ENCODE assay signal across 7 cellular contexts in genomic region chr18:55664758-55665400, GRCh38.
DNase-seq lines count a peak whose midpoint lies in the region; TF ChIP-seq lines count a peak whose summit lies in the region.
"Not testable (repeated sequence)": the region's sequence is repeated elsewhere in the genome, so short reads cannot be mapped to it uniquely, and the experiment has no call there.

No MANE protein-coding gene starts in this region.

- H3K4ac ChIP-seq in neuronal stem cell (ENCODE audit: low read length), result not testable (repeated sequence)

- H3K79me1 ChIP-seq in neuronal stem cell (ENCODE audit: low read depth, low read length), result not testable (repeated sequence)

- not testable (repeated sequence) for H2BK120ac ChIP-seq in neuronal stem cell (ENCODE audit: low read depth, low read length)

- WGBS in neuronal stem cell (ENCODE audit: extremely low coverage in 2 of 2, insufficient read length in 2 of 2, insufficient replicate concordance in 1 of 2), 2 donors, result no CpG with 5 or more reads among the region's 45 CpGs

- peak; percentile 17 for DNase-seq in DMS53 treated with DMSO at 0.1 percent for 48 hours (lab: John Stamatoyannopoulos, UW; ENCODE audit: unreplicated experiment)
- DNase-seq in NCI-H1105 treated with DMSO at 0.1 percent for 48 hours (lab: John Stamatoyannopoulos, UW), result peak; percentile 73
- DNase-seq in NCI-H510A treated with DMSO at 0.1 percent for 48 hours (lab: John Stamatoyannopoulos, UW), result peak; percentile 71
- peak; percentile 71 for DNase-seq in SK-MEL-5 (ENCODE audit: low read depth, low spot score)
- DNase-seq in fibroblast of villous mesenchyme (ENCODE audit: low read depth), result peak; percentile 63
- not testable (repeated sequence) for DNase-seq in neuronal stem cell (ENCODE audit: low spot score)

- TF ChIP-seq CTCF in fibroblast of villous mesenchyme (IDR thresholded peaks at IDR 0.05; ENCODE audit: insufficient read depth, low read depth, low read length), result not testable (repeated sequence)

- not testable (repeated sequence) for H3K36me3 ChIP-seq in neuronal stem cell (replicated peaks in 1 of 2; ENCODE audit: control insufficient read depth in 2 of 2, insufficient read depth in 2 of 2, low read length in 2 of 2)

- not testable (repeated sequence) for H2AK5ac ChIP-seq in neuronal stem cell (ENCODE audit: low read depth, low read length)

- H2BK12ac ChIP-seq in neuronal stem cell (ENCODE audit: low read length), result not testable (repeated sequence)

- not testable (repeated sequence) for H3K14ac ChIP-seq in neuronal stem cell (ENCODE audit: low read length)

- not testable (repeated sequence) for TF ChIP-seq RAD21 in Ishikawa (IDR thresholded peaks at IDR 0.05; ENCODE audit: low read depth)

- H3K23ac ChIP-seq in neuronal stem cell (ENCODE audit: low read depth, low read length, poor library complexity), result not testable (repeated sequence)

- H3K4me2 ChIP-seq in neuronal stem cell (ENCODE audit: insufficient read depth, low read length, poor library complexity, severe bottlenecking), result not testable (repeated sequence)

- H3K9ac ChIP-seq in neuronal stem cell (ENCODE audit: low read depth, low read length, poor library complexity), result not testable (repeated sequence)

- H2AFZ ChIP-seq in neuronal stem cell (ENCODE audit: low read length), result not testable (repeated sequence)

- not testable (repeated sequence) for H3K27me3 ChIP-seq in neuronal stem cell (ENCODE audit: control insufficient read depth in 3 of 3, insufficient read depth in 3 of 3, low read depth in 1 of 3, low read length in 3 of 3)

- not testable (repeated sequence) for H3K27ac ChIP-seq in neuronal stem cell (replicated peaks; ENCODE audit: low read length)

- H3K4me1 ChIP-seq in neuronal stem cell (ENCODE audit: control insufficient read depth in 2 of 2, insufficient read depth in 1 of 2, low read depth in 1 of 2, low read length in 2 of 2), result not testable (repeated sequence)

- not testable (repeated sequence) for H3K9me3 ChIP-seq in neuronal stem cell (replicated peaks in 1 of 2; ENCODE audit: control insufficient read depth in 2 of 2, insufficient read depth in 1 of 2, low read depth in 1 of 2, low read length in 2 of 2)

- not testable (repeated sequence) for H4K91ac ChIP-seq in neuronal stem cell (ENCODE audit: low read depth, low read length, poor library complexity)

- not testable (repeated sequence) for H2BK5ac ChIP-seq in neuronal stem cell (ENCODE audit: low read length)

- not testable (repeated sequence) for H2BK15ac ChIP-seq in neuronal stem cell (ENCODE audit: low read length)

- in situ Hi-C loops in SK-MEL-5 (cut with HindIII; ENCODE audit: low pct_unique_long_range_greater_than_20kb, low sequenced_read_pairs), result not testable (repeated sequence)

- TF ChIP-seq EP300 in Ishikawa (IDR thresholded peaks at IDR 0.05; ENCODE audit: borderline replicate concordance), result not testable (repeated sequence)

- peak overlapping the region; percentile 73 for H3K4me3 ChIP-seq in fibroblast of villous mesenchyme (ENCODE audit: low read depth, low read length)
- not testable (repeated sequence) for H3K4me3 ChIP-seq in neuronal stem cell (ENCODE audit: low read length in 2 of 2)

- not testable (repeated sequence) for H4K8ac ChIP-seq in neuronal stem cell (ENCODE audit: low read depth, low read length)

- peak overlapping the region; percentile 49 for H3K18ac ChIP-seq in neuronal stem cell (ENCODE audit: low read length)

TF ChIP-seq in Ishikawa, 13 proteins besides CTCF, POLR2A, EP300 and RAD21:
- peak; percentile 15; the same call in 1 of the 2 replicates for TF ChIP-seq MAX (IDR thresholded peaks at IDR 0.05)
- TF ChIP-seq EGR1 (IDR thresholded peaks at IDR 0.05), result peak; percentile 43; the same call in 1 of the 2 replicates
